ENCODE assay signal across 6 cellular contexts in genomic region chr16:83791916-83792315, GRCh38.
"Had no signal": no experiment of that assay in that cellular context is flagged by ENCODE, and none has a peak within 500 bp of the region (broad histone marks: within the 10 kb centered on the region; RNA-seq: fewer than 3 reads in every experiment).

No MANE protein-coding gene starts in this region.

- H3K4me1 ChIP-seq: HAP-1 had no signal

- H3K4me2 ChIP-seq: GM23338, KMS-11 had no signal

- H3K27ac ChIP-seq: KMS-11 had no signal

- H2AFZ ChIP-seq: GM23338 had no signal

- H3K36me3 ChIP-seq: HAP-1 had no signal

- H3K9me3 ChIP-seq: HAP-1 had no signal

- H3K4me3 ChIP-seq: GM23338, HAP-1 had no signal

- FAIRE-seq: HTR-8/SVneo had no signal

- DNase-seq: HFFc6, KBM-7 had no signal

- H3K9ac ChIP-seq: KMS-11 had no signal
